1 cellular context compared by ENCODE assay signal in genomic region chr1:110714419-110715107, GRCh38.
TF ChIP-seq lines count a peak whose summit lies in the region.

No MANE protein-coding gene starts in this region.

TF ChIP-seq in SK-N-SH treated with all-trans-retinoic acid at 6 μM for 48 hours, 23 proteins besides CTCF, POLR2A, EP300 and RAD21 (continued from another document):
- TF ChIP-seq POU6F1 (CRISPR knock-in tag; IDR thresholded peaks at IDR 0.05; ENCODE audit: borderline replicate concordance, low read depth) (no peak), ZNF70 (CRISPR knock-in tag; IDR thresholded peaks at IDR 0.05) (no peak), SNAI2 (CRISPR knock-in tag; IDR thresholded peaks at IDR 0.05) (no peak)
